Comparison of ENCODE assay signal across 19 cellular contexts in genomic region chr7:42993038-42993437, GRCh38.
DNase-seq lines count a peak whose midpoint lies in the region; TF ChIP-seq lines count a peak whose summit lies in the region.
"Had no signal": no experiment of that assay in that cellular context is flagged by ENCODE, and none has a peak within 500 bp of the region (broad histone marks: within the 10 kb centered on the region; RNA-seq: fewer than 3 reads in every experiment).

No MANE protein-coding gene starts in this region.

- TF ChIP-seq CTCF in endothelial cell (IDR thresholded peaks at IDR 0.05; ENCODE audit: unreplicated experiment), result no peak
- peak; percentile 45 for TF ChIP-seq CTCF in neural crest cell (conservative IDR thresholded peaks at IDR 0.05)

- H3K27me3 Mint-ChIP-seq in endothelial cell (ENCODE audit: unreplicated experiment) (no peaks in the 10 kb centered on the region), neural crest cell (ENCODE audit: low read depth) (peaks cover 4% of the 10 kb centered on the region)

- H3K9me3 Mint-ChIP-seq in endothelial cell (ENCODE audit: unreplicated experiment), result no peaks in the 10 kb centered on the region
- no peaks in the 10 kb centered on the region for H3K9me3 Mint-ChIP-seq in neural crest cell
- H3K9me3 Mint-ChIP-seq: IgD-negative memory B cell, T-cell had no signal

- in situ Hi-C loops in SK-MEL-5 (cut with HindIII; ENCODE audit: low pct_unique_long_range_greater_than_20kb, low sequenced_read_pairs), result no loop called here

- no peak overlapping the region for H3K4me3 Mint-ChIP-seq in endothelial cell (ENCODE audit: unreplicated experiment)
- H3K4me3 Mint-ChIP-seq in neural crest cell, result no peak overlapping the region
- H3K4me3 Mint-ChIP-seq: IgD-negative memory B cell, T-cell had no signal

- peak; percentile 74 for DNase-seq in ELF-1 (ENCODE audit: low read depth, low spot score)
- DNase-seq in SK-MEL-5 (ENCODE audit: low read depth, low spot score), result peak; percentile 47
- peak; percentile 6 for DNase-seq in endothelial cell (ENCODE audit: low spot score)
- no peak for DNase-seq in neural crest cell (ENCODE audit: low read depth, low spot score)
- no peak for DNase-seq in NCI-H1105 treated with DMSO at 0.1 percent for 48 hours (lab: John Stamatoyannopoulos, UW)
- DNase-seq in Ammon's horn (ENCODE audit: low spot score), result no peak
- no peak for DNase-seq in HPDE6-E6E7 (ENCODE audit: extremely low spot score)
- DNase-seq: ACHN; activated CD4-positive, alpha-beta T cell treated with anti-CD3 and anti-CD28 coated beads for 1 hour; activated effector memory CD4-positive, alpha-beta T cell treated with anti-CD3 and anti-CD28 coated beads, Interleukin-2, amount 50 U/mL, for 16 hours; DND-41; left colon; mesenchymal stem cell; NCI-H2081; NCI-H82; occipital lobe; OCI-M1; T-cell had no signal

- H3K27ac Mint-ChIP-seq in endothelial cell (ENCODE audit: unreplicated experiment) (no peak overlapping the region), neural crest cell (ENCODE audit: unreplicated experiment) (no peak overlapping the region)
- H3K27ac Mint-ChIP-seq: IgD-negative memory B cell, T-cell had no signal

- no peaks in the 10 kb centered on the region for H3K36me3 Mint-ChIP-seq in endothelial cell (ENCODE audit: low read depth, unreplicated experiment)
- H3K36me3 Mint-ChIP-seq in neural crest cell (ENCODE audit: low read depth), result no peaks in the 10 kb centered on the region
- H3K36me3 Mint-ChIP-seq: IgD-negative memory B cell, T-cell had no signal

- H3K4me1 Mint-ChIP-seq in endothelial cell (ENCODE audit: unreplicated experiment) (no peaks in the 10 kb centered on the region), neural crest cell (peaks cover 17% of the 10 kb centered on the region)
- H3K4me1 Mint-ChIP-seq: IgD-negative memory B cell, T-cell had no signal

Comparison
In these comparisons a context has a peak if more than half of its experiments do, and no peak if none do; other contexts are left out.
1. DNase-seq: peak in ELF-1 (single experiment), SK-MEL-5 (single experiment) and endothelial cell (single experiment); none in neural crest cell (single experiment), NCI-H1105 treated with DMSO at 0.1 percent for 48 hours (single experiment), Ammon's horn (single experiment) and HPDE6-E6E7 (single experiment).